ENCODE assay signal across 33 cellular contexts in the genomic region with DNA sequence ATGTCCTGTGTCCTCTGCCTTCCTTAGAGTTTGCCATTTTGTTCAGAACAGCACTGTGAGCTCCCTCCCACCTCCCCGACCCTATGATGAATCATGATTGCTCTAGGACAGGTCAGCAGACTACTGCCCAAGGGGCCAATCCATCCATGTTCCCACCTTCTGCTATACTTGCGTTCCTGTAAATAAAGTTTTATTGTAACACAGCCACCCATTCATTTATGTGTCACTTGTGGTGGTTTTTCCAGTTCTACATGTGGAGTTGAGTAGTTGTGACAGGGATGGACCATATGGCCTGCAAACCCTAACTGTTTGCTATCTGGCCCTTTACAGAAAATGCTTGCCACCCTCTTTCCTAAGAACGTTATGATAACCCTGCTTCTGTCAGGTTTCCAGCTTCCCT.
"Had no signal": no experiment of that assay in that cellular context is flagged by ENCODE, and none has a peak within 500 bp of the region (broad histone marks: within the 10 kb centered on the region; RNA-seq: fewer than 3 reads in every experiment).

No MANE protein-coding gene starts in this region.

- H3K27ac ChIP-seq: adrenal gland, body of pancreas, esophagus muscularis mucosa, gastroesophageal sphincter, heart right ventricle, WERI-Rb-1 had no signal

- FAIRE-seq: colon had no signal

- H3K4me1 Mint-ChIP-seq: activated B cell treated with CpG ODN at 0.5 μM for 24 hours; activated CD4-positive, alpha-beta memory T cell treated with anti-CD3 and anti-CD28 coated beads, Interleukin-2, amount 10 ng/mL, durations not matched to agents 7 days and 5 days; activated CD4-positive, alpha-beta T cell treated with anti-CD3 and anti-CD28 coated beads for 36 hours; activated CD4-positive, alpha-beta T cell treated with anti-CD3 and anti-CD28 coated beads, Interleukin-2, amount 10 ng/mL, durations not matched to agents 7 days and 5 days; activated naive CD4-positive, alpha-beta T cell treated with anti-CD3 and anti-CD28 coated beads, Interleukin-2, amount 10 ng/mL, durations not matched to agents 7 days and 5 days; T-cell had no signal

- H3K27me3 ChIP-seq: adrenal gland, body of pancreas, esophagus muscularis mucosa, gastroesophageal sphincter, heart right ventricle had no signal

- H3K36me3 ChIP-seq: adrenal gland, esophagus muscularis mucosa, gastroesophageal sphincter, heart right ventricle, WERI-Rb-1 had no signal

- H3K9me3 ChIP-seq: adrenal gland, body of pancreas, gastroesophageal sphincter had no signal

- H3K4me1 ChIP-seq: adrenal gland, esophagus muscularis mucosa, gastroesophageal sphincter, heart right ventricle had no signal

- ATAC-seq: activated CD4-positive, alpha-beta T cell treated with anti-CD3 and anti-CD28 coated beads for 36 hours; activated CD4-positive, CD25-positive, alpha-beta regulatory T cell treated with anti-CD3 and anti-CD28 coated beads, Interleukin-2, amount 50 U/mL, for 24 hours; activated naive CD4-positive, alpha-beta T cell treated with anti-CD3 and anti-CD28 coated beads, Interleukin-2, amount 50 U/mL, for 72 hours; activated T-cell treated with anti-CD3 and anti-CD28 coated beads, Interleukin-2, amount 50 U/mL, for 72 hours; body of pancreas; effector memory CD8-positive, alpha-beta T cell; gastroesophageal sphincter; heart right ventricle; T-cell had no signal

- H3K27ac Mint-ChIP-seq: activated B cell treated with CpG ODN at 0.5 μM for 24 hours; activated CD4-positive, alpha-beta memory T cell treated with anti-CD3 and anti-CD28 coated beads, Interleukin-2, amount 10 ng/mL, durations not matched to agents 7 days and 5 days; activated CD4-positive, alpha-beta T cell treated with anti-CD3 and anti-CD28 coated beads for 36 hours; activated CD4-positive, alpha-beta T cell treated with anti-CD3 and anti-CD28 coated beads, Interleukin-2, amount 10 ng/mL, durations not matched to agents 7 days and 5 days; activated naive CD4-positive, alpha-beta T cell treated with anti-CD3 and anti-CD28 coated beads, Interleukin-2, amount 10 ng/mL, durations not matched to agents 7 days and 5 days; activated naive CD4-positive, alpha-beta T cell treated with anti-CD3 and anti-CD28 coated beads, Interleukin-2, amount 50 U/mL, for 72 hours; activated T-cell treated with anti-CD3 and anti-CD28 coated beads, Interleukin-2, amount 50 U/mL, for 24 hours; activated T-cell treated with anti-CD3 and anti-CD28 coated beads, Interleukin-2, amount 50 U/mL, for 72 hours; effector memory CD8-positive, alpha-beta T cell; T-cell; T-helper 1 cell treated with Interleukin-12 subunit alpha and Interleukin-12 subunit beta and Interleukin-4 antibody, amounts not matched to agents 30 μg/mL and 1 μg/mL, for 36 hours had no signal

- H3K36me3 Mint-ChIP-seq: activated naive CD4-positive, alpha-beta T cell treated with anti-CD3 and anti-CD28 coated beads, Interleukin-2, amount 10 ng/mL, durations not matched to agents 7 days and 5 days; activated naive CD4-positive, alpha-beta T cell treated with anti-CD3 and anti-CD28 coated beads, Interleukin-2, amount 50 U/mL, for 72 hours; T-cell had no signal

- H3K9me3 Mint-ChIP-seq: activated CD4-positive, alpha-beta memory T cell treated with anti-CD3 and anti-CD28 coated beads, Interleukin-2, amount 10 ng/mL, durations not matched to agents 7 days and 5 days; activated CD4-positive, alpha-beta T cell treated with anti-CD3 and anti-CD28 coated beads, Interleukin-2, amount 10 ng/mL, durations not matched to agents 7 days and 5 days; activated naive CD4-positive, alpha-beta T cell treated with anti-CD3 and anti-CD28 coated beads, Interleukin-2, amount 10 ng/mL, durations not matched to agents 7 days and 5 days; activated naive CD4-positive, alpha-beta T cell treated with anti-CD3 and anti-CD28 coated beads, Interleukin-2, amount 50 U/mL, for 72 hours; activated T-cell treated with anti-CD3 and anti-CD28 coated beads, Interleukin-2, amount 50 U/mL, for 24 hours; activated T-cell treated with anti-CD3 and anti-CD28 coated beads, Interleukin-2, amount 50 U/mL, for 72 hours; effector memory CD8-positive, alpha-beta T cell; T-helper 1 cell treated with Interleukin-12 subunit alpha and Interleukin-12 subunit beta and Interleukin-4 antibody, amounts not matched to agents 30 μg/mL and 1 μg/mL, for 36 hours had no signal

- H3K4me3 Mint-ChIP-seq: activated B cell treated with CpG ODN at 0.5 μM for 24 hours; activated CD4-positive, alpha-beta memory T cell treated with anti-CD3 and anti-CD28 coated beads, Interleukin-2, amount 10 ng/mL, durations not matched to agents 7 days and 5 days; activated CD4-positive, alpha-beta T cell treated with anti-CD3 and anti-CD28 coated beads for 36 hours; activated CD4-positive, alpha-beta T cell treated with anti-CD3 and anti-CD28 coated beads, Interleukin-2, amount 10 ng/mL, durations not matched to agents 7 days and 5 days; activated naive CD4-positive, alpha-beta T cell treated with anti-CD3 and anti-CD28 coated beads, Interleukin-2, amount 10 ng/mL, durations not matched to agents 7 days and 5 days; activated T-cell treated with anti-CD3 and anti-CD28 coated beads, Interleukin-2, amount 50 U/mL, for 24 hours; activated T-cell treated with anti-CD3 and anti-CD28 coated beads, Interleukin-2, amount 50 U/mL, for 72 hours; effector memory CD8-positive, alpha-beta T cell; T-cell; T-helper 1 cell treated with Interleukin-12 subunit alpha and Interleukin-12 subunit beta and Interleukin-4 antibody, amounts not matched to agents 30 μg/mL and 1 μg/mL, for 36 hours had no signal

- DNase-seq: activated B cell treated with CpG ODN at 0.5 μM for 24 hours; activated CD4-positive, alpha-beta memory T cell treated with anti-CD3 and anti-CD28 coated beads, Interleukin-2, amount 10 ng/mL, durations not matched to agents 7 days and 5 days; activated CD4-positive, alpha-beta T cell treated with anti-CD3 and anti-CD28 coated beads for 36 hours; activated CD4-positive, alpha-beta T cell treated with anti-CD3 and anti-CD28 coated beads, Interleukin-2, amount 10 ng/mL, durations not matched to agents 7 days and 5 days; activated CD4-positive, alpha-beta T cell treated with anti-CD3 and anti-CD28 coated beads, Interleukin-2, amount 50 U/mL, for 4 hours; activated CD8-positive, alpha-beta memory T cell treated with anti-CD3 and anti-CD28 coated beads, Interleukin-2, amount 50 U/mL, for 48 hours; activated gamma-delta T cell; activated naive CD4-positive, alpha-beta T cell; activated naive CD4-positive, alpha-beta T cell treated with anti-CD3 and anti-CD28 coated beads, Interleukin-2, amount 10 ng/mL, durations not matched to agents 7 days and 5 days; activated T-cell treated with anti-CD3 and anti-CD28 coated beads for 4 hours; activated T-cell treated with anti-CD3 and anti-CD28 coated beads, Interleukin-2, amount 50 U/mL, for 24 hours; activated T-cell treated with anti-CD3 and anti-CD28 coated beads, Interleukin-2, amount 50 U/mL, for 72 hours; adrenal gland; amygdala; aorta; body of pancreas; caudate nucleus; cortex of kidney; dermis blood vessel endothelial cell; effector CD4-positive, alpha-beta T cell; effector memory CD8-positive, alpha-beta T cell; erythroblast; foreskin melanocyte; heart right ventricle; T-cell; T-helper 9 cell; WERI-Rb-1 had no signal

- H3K27me3 Mint-ChIP-seq: activated B cell treated with CpG ODN at 0.5 μM for 24 hours; activated CD4-positive, alpha-beta T cell treated with anti-CD3 and anti-CD28 coated beads for 36 hours; activated CD4-positive, alpha-beta T cell treated with anti-CD3 and anti-CD28 coated beads, Interleukin-2, amount 10 ng/mL, durations not matched to agents 7 days and 5 days; activated naive CD4-positive, alpha-beta T cell treated with anti-CD3 and anti-CD28 coated beads, Interleukin-2, amount 10 ng/mL, durations not matched to agents 7 days and 5 days; activated T-cell treated with anti-CD3 and anti-CD28 coated beads, Interleukin-2, amount 50 U/mL, for 24 hours had no signal

- H3K4me3 ChIP-seq: adrenal gland, body of pancreas, esophagus muscularis mucosa, gastroesophageal sphincter, heart right ventricle had no signal
